ENCODE assay signal across 8 cellular contexts in genomic region chr18:8705280-8705940, GRCh38. TPM values are rescaled to one million over a fixed set of nuclear protein-coding genes. Genes with fewer than 3 reads are reported as not detected.
DNase-seq lines count a peak whose midpoint lies in the region; ATAC-seq and TF ChIP-seq lines count a peak whose summit lies in the region.

Gene MTCL1 (plus strand): TSS chr18:8705556. CDS start chr18:8705661, 105 bp downstream.

- no peaks in the 10 kb centered on the region for H3K36me3 ChIP-seq in Peyer's patch
- H3K36me3 ChIP-seq in brain microvascular endothelial cell (replicated peaks), result no peaks in the 10 kb centered on the region

- DNase-seq in D341Med (ENCODE audit: low spot score) (peak; percentile 92), Peyer's patch (peak; percentile 37 to 67 (median 61)), brain microvascular endothelial cell (peak; percentile 27), skeletal muscle cell (ENCODE audit: low read depth) (no peak), SKM-1 (lab: John Stamatoyannopoulos, UW; ENCODE audit: unreplicated experiment) (no peak)

- ATAC-seq in GM19351 (IDR thresholded peaks at IDR 0.05; ENCODE audit: unreplicated experiment) (peak; percentile 51), HG03280 (IDR thresholded peaks at IDR 0.05; ENCODE audit: unreplicated experiment) (peak; percentile 43)

- H3K9me3 ChIP-seq in Peyer's patch (no peaks in the 10 kb centered on the region), iPS-18c (ENCODE audit: control insufficient read depth, insufficient read depth, low read length) (peaks cover 2% of the 10 kb centered on the region)

- H3K4me3 ChIP-seq in Peyer's patch (peak within 1 kb of the TSS; percentile 52 to 75 (median 73)), brain microvascular endothelial cell (ENCODE audit: low read depth, low read length) (peak within 1 kb of the TSS; percentile 73), iPS-18c (ENCODE audit: insufficient read depth, low read depth, low read length) (peak within 1 kb of the TSS; percentile 73), skeletal muscle cell (ENCODE audit: low read depth, low read length) (peak within 1 kb of the TSS; percentile 64)

- no peak for TF ChIP-seq POLR2A in Peyer's patch (IDR thresholded peaks at IDR 0.05)

- no peak for TF ChIP-seq CTCF in Peyer's patch (IDR thresholded peaks at IDR 0.05)
- no peak for TF ChIP-seq CTCF in brain microvascular endothelial cell (IDR thresholded peaks at IDR 0.05; ENCODE audit: low read depth, low read length, missing control alignments)

- in situ Hi-C loops in brain microvascular endothelial cell (cut with HindIII; ENCODE audit: low pct_ligation_motif_present, low sequenced_read_pairs), result no loop called here

- peaks cover 0 to 27% (median 6%) of the 10 kb centered on the region in 4 donors for H3K4me1 ChIP-seq in Peyer's patch

- H3K27ac ChIP-seq in Peyer's patch (peak within 1 kb of the TSS; percentile 68 to 88 (median 77)), brain microvascular endothelial cell (peak within 1 kb of the TSS; percentile 51)

- H3K27me3 ChIP-seq in Peyer's patch (peaks cover 0 to 6% of the 10 kb centered on the region in 2 donors), brain microvascular endothelial cell (replicated peaks) (no peaks in the 10 kb centered on the region)

RNA-seq across cellular contexts. Expression of gene MTCL1, which starts in this region (rescaled TPM):
- total RNA-seq in Peyer's patch, result 10 to 100 TPM in 1 of 4 donors, 1 to 10 TPM in 3; 4.2 to 27.2 (median 6.3) TPM

Comparison
In these comparisons a context has a peak if more than half of its experiments do, and no peak if none do; other contexts are left out.
1. DNase-seq: peak in D341Med (single experiment), Peyer's patch (3 of 3) and brain microvascular endothelial cell (single experiment); none in skeletal muscle cell (single experiment) and SKM-1 (single experiment).
2. Peak in every context shown above with its lines, with median percentiles within 50 percentile points of each other: H3K4me3 ChIP-seq.